Comparison of ENCODE assay signal across 2 cellular contexts in the genomic region with DNA sequence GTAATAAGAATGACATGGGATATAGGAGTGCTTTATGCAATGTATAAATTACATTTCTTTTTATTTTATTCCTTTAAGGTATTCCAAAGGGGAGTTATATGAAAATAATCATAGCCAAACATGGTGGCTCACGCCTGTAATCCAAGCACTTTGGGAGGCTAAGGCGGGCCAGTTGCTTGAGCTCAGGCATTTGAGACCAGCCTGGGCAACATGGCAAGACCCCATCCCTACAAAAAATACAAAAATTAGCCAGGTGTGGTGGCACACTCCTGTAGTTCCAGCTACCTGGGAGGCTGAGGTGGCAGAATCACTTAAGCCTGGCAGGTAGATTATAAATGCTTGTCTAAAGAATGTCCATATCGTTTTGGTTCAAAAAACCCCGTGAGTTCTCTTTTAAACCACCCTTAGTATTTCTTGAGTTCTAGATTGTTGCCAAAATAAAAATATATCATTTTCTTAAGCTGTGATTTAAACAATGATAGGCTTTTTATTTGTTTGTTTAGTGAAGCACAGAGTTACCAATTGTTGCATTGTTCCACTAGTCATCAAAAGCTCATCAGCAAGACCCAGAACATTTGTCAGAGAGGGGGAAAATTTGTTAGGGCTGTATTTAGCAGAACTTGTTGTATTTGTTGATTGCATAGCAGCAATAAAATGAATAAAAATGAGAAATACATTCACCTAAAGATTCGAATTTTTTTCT.
TF ChIP-seq lines count a peak whose summit lies in the region.

No MANE protein-coding gene starts in this region.

TF ChIP-seq in IMR-90, 13 proteins besides CTCF, POLR2A, EP300 and RAD21:
- TF ChIP-seq MXI1 (IDR thresholded peaks at IDR 0.05; ENCODE audit: borderline replicate concordance, low read depth, low read length), result no peak
- TF ChIP-seq BHLHE40 (IDR thresholded peaks at IDR 0.05; ENCODE audit: low read depth, low read length), result no peak
- TF ChIP-seq, protein P1, sequence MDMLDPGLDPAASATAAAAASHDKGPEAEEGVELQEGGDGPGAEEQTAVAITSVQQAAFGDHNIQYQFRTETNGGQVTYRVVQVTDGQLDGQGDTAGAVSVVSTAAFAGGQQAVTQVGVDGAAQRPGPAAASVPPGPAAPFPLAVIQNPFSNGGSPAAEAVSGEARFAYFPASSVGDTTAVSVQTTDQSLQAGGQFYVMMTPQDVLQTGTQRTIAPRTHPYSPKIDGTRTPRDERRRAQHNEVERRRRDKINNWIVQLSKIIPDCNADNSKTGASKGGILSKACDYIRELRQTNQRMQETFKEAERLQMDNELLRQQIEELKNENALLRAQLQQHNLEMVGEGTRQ (IDR thresholded peaks at IDR 0.05; ENCODE audit: low read depth, low read length), result no peak
- no peak for TF ChIP-seq NFE2L2 (IDR thresholded peaks at IDR 0.05; ENCODE audit: low read depth, low read length)
- no peak for TF ChIP-seq MAZ (IDR thresholded peaks at IDR 0.05; ENCODE audit: borderline replicate concordance, low read depth, low read length)
- no peak for TF ChIP-seq FOS (IDR thresholded peaks at IDR 0.05; ENCODE audit: low read depth, low read length)
- no peak for TF ChIP-seq SMC3 (IDR thresholded peaks at IDR 0.05; ENCODE audit: low read depth, low read length)
- no peak for TF ChIP-seq RFX5 (IDR thresholded peaks at IDR 0.05; ENCODE audit: low read depth, low read length)
- no peak for TF ChIP-seq CEBPB (IDR thresholded peaks at IDR 0.05; ENCODE audit: low read depth, low read length)

TF ChIP-seq in SK-N-SH treated with all-trans-retinoic acid at 6 μM for 48 hours, 23 proteins besides CTCF, POLR2A, EP300 and RAD21:
- TF ChIP-seq BACH2 (CRISPR knock-in tag; IDR thresholded peaks at IDR 0.05; ENCODE audit: borderline replicate concordance) (no peak), GLIS3 (CRISPR knock-in tag; IDR thresholded peaks at IDR 0.05) (no peak), TOX (CRISPR knock-in tag; IDR thresholded peaks at IDR 0.05; ENCODE audit: borderline replicate concordance) (no peak), ZC3H10 (CRISPR knock-in tag; IDR thresholded peaks at IDR 0.05) (no peak), ESRRG (CRISPR knock-in tag; IDR thresholded peaks at IDR 0.05) (no peak), ZFP30 (CRISPR knock-in tag; IDR thresholded peaks at IDR 0.05) (no peak)
- TF ChIP-seq, protein P2, sequence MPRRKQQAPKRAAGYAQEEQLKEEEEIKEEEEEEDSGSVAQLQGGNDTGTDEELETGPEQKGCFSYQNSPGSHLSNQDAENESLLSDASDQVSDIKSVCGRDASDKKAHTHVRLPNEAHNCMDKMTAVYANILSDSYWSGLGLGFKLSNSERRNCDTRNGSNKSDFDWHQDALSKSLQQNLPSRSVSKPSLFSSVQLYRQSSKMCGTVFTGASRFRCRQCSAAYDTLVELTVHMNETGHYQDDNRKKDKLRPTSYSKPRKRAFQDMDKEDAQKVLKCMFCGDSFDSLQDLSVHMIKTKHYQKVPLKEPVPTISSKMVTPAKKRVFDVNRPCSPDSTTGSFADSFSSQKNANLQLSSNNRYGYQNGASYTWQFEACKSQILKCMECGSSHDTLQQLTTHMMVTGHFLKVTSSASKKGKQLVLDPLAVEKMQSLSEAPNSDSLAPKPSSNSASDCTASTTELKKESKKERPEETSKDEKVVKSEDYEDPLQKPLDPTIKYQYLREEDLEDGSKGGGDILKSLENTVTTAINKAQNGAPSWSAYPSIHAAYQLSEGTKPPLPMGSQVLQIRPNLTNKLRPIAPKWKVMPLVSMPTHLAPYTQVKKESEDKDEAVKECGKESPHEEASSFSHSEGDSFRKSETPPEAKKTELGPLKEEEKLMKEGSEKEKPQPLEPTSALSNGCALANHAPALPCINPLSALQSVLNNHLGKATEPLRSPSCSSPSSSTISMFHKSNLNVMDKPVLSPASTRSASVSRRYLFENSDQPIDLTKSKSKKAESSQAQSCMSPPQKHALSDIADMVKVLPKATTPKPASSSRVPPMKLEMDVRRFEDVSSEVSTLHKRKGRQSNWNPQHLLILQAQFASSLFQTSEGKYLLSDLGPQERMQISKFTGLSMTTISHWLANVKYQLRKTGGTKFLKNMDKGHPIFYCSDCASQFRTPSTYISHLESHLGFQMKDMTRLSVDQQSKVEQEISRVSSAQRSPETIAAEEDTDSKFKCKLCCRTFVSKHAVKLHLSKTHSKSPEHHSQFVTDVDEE (CRISPR knock-in tag; IDR thresholded peaks at IDR 0.05), result no peak
